22 cellular contexts compared by ENCODE assay signal in the genomic region with DNA sequence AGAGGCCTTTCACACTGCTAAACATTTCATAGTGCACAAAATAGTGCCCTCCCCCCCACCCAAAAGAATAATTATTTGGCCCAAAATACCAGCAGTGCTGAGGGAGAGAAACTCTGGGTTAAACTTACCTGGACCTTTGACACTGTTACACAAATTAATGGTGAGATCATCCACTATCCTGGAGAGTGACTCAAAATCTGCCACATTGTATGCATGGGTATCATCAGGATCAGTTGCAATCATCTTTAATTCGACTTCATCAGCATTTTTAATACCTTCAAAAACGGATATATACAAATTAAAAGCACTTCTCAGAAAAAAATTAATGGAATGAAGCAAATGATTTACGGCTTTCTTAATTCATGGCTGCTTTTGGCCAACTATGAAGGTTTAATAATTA. TPM values are rescaled to one million over a fixed set of nuclear protein-coding genes. Genes with fewer than 3 reads are reported as not detected.
"Had no signal": no experiment of that assay in that cellular context is flagged by ENCODE, and none has a peak within 500 bp of the region (broad histone marks: within the 10 kb centered on the region; RNA-seq: fewer than 3 reads in every experiment).

No MANE protein-coding gene starts in this region.

- DNase-seq: activated CD4-positive, alpha-beta T cell treated with anti-CD3 and anti-CD28 coated beads for 4 hours; activated CD4-positive, alpha-beta T cell treated with anti-CD3 and anti-CD28 coated beads, Interleukin-2, amount 50 U/mL, for 4 hours; activated naive CD4-positive, alpha-beta T cell; activated T-cell treated with anti-CD3 and anti-CD28 coated beads for 4 hours; activated T-cell treated with anti-CD3 and anti-CD28 coated beads, Interleukin-2, amount 50 U/mL, for 72 hours; endodermal cell; gastrocnemius medialis; glutamatergic neuron; left cardiac atrium; left ventricle myocardium superior; posterior cingulate gyrus; right lobe of liver; stimulated activated CD4-positive, alpha-beta T cell treated with anti-CD3 and anti-CD28 coated beads, Interleukin-12 subunit alpha, Interleukin-12 subunit beta, amount 100 ng/mL, for 4 hours; stimulated activated CD4-positive, alpha-beta T cell treated with anti-CD3 and anti-CD28 coated beads, Interleukin-4, amount 100 ng/mL, for 1 hour; stimulated activated naive CD8-positive, alpha-beta T cell treated with anti-CD3 and anti-CD28 coated beads, Interleukin-15, Interleukin-2, amounts not matched to agents 100 U/mL and 50 U/mL, for 24 hours; testis; trophoblast cell had no signal

- ATAC-seq: activated naive CD4-positive, alpha-beta T cell treated with anti-CD3 and anti-CD28 coated beads, Interleukin-2, amount 50 U/mL, for 72 hours; activated T-cell treated with anti-CD3 and anti-CD28 coated beads, Interleukin-2, amount 50 U/mL, for 72 hours; gastrocnemius medialis; left cardiac atrium; left ventricle myocardium superior; stimulated activated naive CD8-positive, alpha-beta T cell treated with anti-CD3 and anti-CD28 coated beads, Interleukin-15, Interleukin-2, amounts not matched to agents 100 U/mL and 50 U/mL, for 24 hours had no signal

- H3K27ac ChIP-seq: breast epithelium, esophagus muscularis mucosa, gastrocnemius medialis, right lobe of liver, skin epidermis, testis, VCaP had no signal

- H3K27me3 ChIP-seq: breast epithelium, esophagus muscularis mucosa, gastrocnemius medialis, right lobe of liver, testis had no signal

- H3K4me1 ChIP-seq: breast epithelium, gastrocnemius medialis, right lobe of liver, testis had no signal

RNA-seq across cellular contexts. Expression of a gene that starts 54.8 kb away (rescaled TPM):
- total RNA-seq: activated T-cell treated with anti-CD3 and anti-CD28 coated beads, Interleukin-2, amount 50 U/mL, for 72 hours had no signal
